18 cellular contexts compared by ENCODE assay signal in genomic region chr6:110950443-110950842, GRCh38. TPM values are rescaled to one million over a fixed set of nuclear protein-coding genes. Genes with fewer than 3 reads are reported as not detected.
DNase-seq lines count a peak whose midpoint lies in the region; ATAC-seq, FAIRE-seq and TF ChIP-seq lines count a peak whose summit lies in the region.
"Had no signal": no experiment of that assay in that cellular context is flagged by ENCODE, and none has a peak within 500 bp of the region (broad histone marks: within the 10 kb centered on the region; RNA-seq: fewer than 3 reads in every experiment).

No MANE protein-coding gene starts in this region.

- H3K4me1 ChIP-seq in K562 (replicated peaks in 1 of 2; ENCODE audit: control insufficient read depth in 2 of 2, insufficient read depth in 2 of 2, low read length in 2 of 2) (no peaks in the 10 kb centered on the region; a peak in 1 of 5 replicates), right lobe of liver (peaks cover 0 to 34% (median 9%) of the 10 kb centered on the region in 4 donors), BE2C (no peaks in the 10 kb centered on the region), breast epithelium (no peaks in the 10 kb centered on the region)

- no peak for TF ChIP-seq RAD21 in K562 (CRISPR knock-in tag; conservative IDR thresholded peaks at IDR 0.05 in 1 of 2, IDR thresholded peaks at IDR 0.05 in 1 of 2)

- H3K9me3 ChIP-seq in K562 (replicated peaks; ENCODE audit: control insufficient read depth, insufficient read depth, low read depth, low read length) (no peaks in the 10 kb centered on the region), right lobe of liver (no peaks in the 10 kb centered on the region), BE2C (no peaks in the 10 kb centered on the region), breast epithelium (no peaks in the 10 kb centered on the region)
- H3K9me3 ChIP-seq: BLaER1 treated with 17β-estradiol and CSF1 and Interleukin-3, amounts not matched to agents 10 nM and 100 nM had no signal

- no peaks in the 10 kb centered on the region for H3K27me3 ChIP-seq in K562 (ENCODE audit: control insufficient read depth in 2 of 2, insufficient read depth in 2 of 2, low read length in 2 of 2)
- H3K27me3 ChIP-seq in right lobe of liver: no peaks in the 10 kb centered on the region
- H3K27me3 ChIP-seq in BE2C: no peaks in the 10 kb centered on the region
- H3K27me3 ChIP-seq in breast epithelium: no peaks in the 10 kb centered on the region
- H3K27me3 ChIP-seq: BLaER1 treated with 17β-estradiol and CSF1 and Interleukin-3, amounts not matched to agents 10 nM and 100 nM had no signal

- no peaks in the 10 kb centered on the region for H4K20me1 ChIP-seq in K562 (replicated peaks; ENCODE audit: control insufficient read depth, insufficient read depth, low read length)
- H4K20me1 ChIP-seq: BLaER1 treated with 17β-estradiol and CSF1 and Interleukin-3, amounts not matched to agents 10 nM and 100 nM had no signal

- no peaks in the 10 kb centered on the region for H3K79me2 ChIP-seq in K562 (ENCODE audit: control insufficient read depth, insufficient read depth, low read length)

- intact Hi-C loops in K562 (cut with micrococcal nuclease) (no loop called here), right lobe of liver (cut with DNase I) (no loop called here), breast epithelium (cut with DNase I; ENCODE audit: low total_unique reads) (no loop called here)

- no peaks in the 10 kb centered on the region for H3K9me1 ChIP-seq in K562 (ENCODE audit: control insufficient read depth, insufficient read depth, low read length)

- peak; percentile 4 for DNase-seq in activated effector memory CD4-positive, alpha-beta T cell treated with anti-CD3 and anti-CD28 coated beads, Interleukin-2, amount 50 U/mL, for 16 hours
- DNase-seq in activated effector memory CD4-positive, alpha-beta T cell treated with Interleukin-2 at 50 U/mL for 16 hours: no peak
- DNase-seq in K562 (ENCODE audit: extremely low read depth in 1 of 4, low spot score in 3 of 4) (no peak), right lobe of liver (no peak), smooth muscle cell of the brain vasculature (ENCODE audit: low read depth, low spot score) (peak; percentile 51), GF-D8 (lab: John Stamatoyannopoulos, UW) (no peak), BE2C (no peak), breast epithelium (ENCODE audit: low spot score in 2 of 2) (no peak)
- DNase-seq: 8988T; Calu3; CD8-positive, alpha-beta T cell; H7; NCI-H2107; NCI-H510A; NCI-H748 treated with DMSO at 0.1 percent for 48 hours; SHP77 had no signal

- ATAC-seq in K562 (no peak), right lobe of liver (peak; percentile 4 to 25 (median 12))

- H2AFZ ChIP-seq in K562 (ENCODE audit: low read depth, low read length): no peak overlapping the region

- in situ Hi-C loops in K562 (cut with MboI): loop anchor here (5.0 kb wide), 1 partner anchor 273 kb away; no protein-coding TSS in a partner anchor

- no peak overlapping the region for H3K9ac ChIP-seq in K562 (ENCODE audit: insufficient read depth in 1 of 2, low read depth in 2 of 2, low read length in 2 of 2)

- H3K4me3 ChIP-seq in K562 (no peak overlapping the region), right lobe of liver (no peak overlapping the region), BE2C (ENCODE audit: low read depth, low read length) (no peak overlapping the region), breast epithelium (no peak overlapping the region)
- H3K4me3 ChIP-seq: BLaER1 treated with 17β-estradiol and CSF1 and Interleukin-3, amounts not matched to agents 10 nM and 100 nM; SK-N-MC had no signal

- no peak for TF ChIP-seq EP300 in K562 (IDR thresholded peaks at IDR 0.05; ENCODE audit: low read length)

- CTCF ChIA-PET in K562 (lab: Yijun Ruan, JAX; ENCODE audit: low intra/inter-chr PET ratio): interaction anchor here (0.6 to 1.6 kb wide), 4 partner anchors 256 to 423 kb away, joined by 3 to 22 read pairs (median 10); no protein-coding TSS in a partner anchor

- no TSS peak for BruUV-seq in K562 (replicated peaks; lab: Mats Ljungman, UMichigan)

- POLR2A ChIA-PET in K562 (lab: Yijun Ruan, JAX): interaction anchor here (0.6 to 0.8 kb wide), 4 partner anchors 9 to 320 kb away, joined by 3 to 4 read pairs (median 4); partner anchors contain the start of gene GTF3C6

- no peaks in the 10 kb centered on the region for H3K36me3 ChIP-seq in K562 (ENCODE audit: control insufficient read depth, insufficient read depth, low read length)
- H3K36me3 ChIP-seq in right lobe of liver: no peaks in the 10 kb centered on the region
- no peaks in the 10 kb centered on the region for H3K36me3 ChIP-seq in BE2C
- no peaks in the 10 kb centered on the region for H3K36me3 ChIP-seq in breast epithelium
- H3K36me3 ChIP-seq: BLaER1 treated with 17β-estradiol and CSF1 and Interleukin-3, amounts not matched to agents 10 nM and 100 nM had no signal

- H3K27ac ChIP-seq in K562 (ENCODE audit: extremely low read depth, low read depth, low read length): no peak overlapping the region
- peak overlapping the region in 2 of 3 donors; percentile 48 to 71 for H3K27ac ChIP-seq in right lobe of liver
- H3K27ac ChIP-seq in breast epithelium: no peak overlapping the region
- H3K27ac ChIP-seq: BLaER1 treated with 17β-estradiol and CSF1 and Interleukin-3, amounts not matched to agents 10 nM and 100 nM; SK-N-MC had no signal

- TF ChIP-seq CTCF in K562 (IDR thresholded peaks at IDR 0.05 in 2 of 3, conservative IDR thresholded peaks at IDR 0.05 in 1 of 3; ENCODE audit: insufficient read depth in 2 of 3, low read depth in 1 of 3, low read length in 3 of 3): no peak
- no peak for TF ChIP-seq CTCF in right lobe of liver (IDR thresholded peaks at IDR 0.05)
- no peak for TF ChIP-seq CTCF in BE2C (IDR thresholded peaks at IDR 0.05; ENCODE audit: low read depth, low read length)
- TF ChIP-seq CTCF in breast epithelium (IDR thresholded peaks at IDR 0.05): no peak

- no peak for TF ChIP-seq POLR2A in K562 (conservative IDR thresholded peaks at IDR 0.05)
- no peak for TF ChIP-seq POLR2A in right lobe of liver (IDR thresholded peaks at IDR 0.05)
- no peak for TF ChIP-seq POLR2A in breast epithelium (IDR thresholded peaks at IDR 0.05)

- no peak for FAIRE-seq in K562 (lab: Jason Lieb, UNC)

- H3K4me2 ChIP-seq in K562 (ENCODE audit: insufficient read depth, low read length): no peak overlapping the region

TF ChIP-seq in K562, 482 proteins besides CTCF, POLR2A, EP300 and RAD21:
- TF ChIP-seq ZNF121 (CRISPR knock-in tag; conservative IDR thresholded peaks at IDR 0.05): peak; percentile 77
- no peak for TF ChIP-seq SETDB1 (IDR thresholded peaks at IDR 0.05; ENCODE audit: low read length)

RNA-seq across cellular contexts. Expression of gene GTF3C6, which starts 8.1 kb away (rescaled TPM):
- 3.0 and 10.3 TPM in 2 replicates for total RNA-seq in K562 (2011; cell fraction: chromatin; rRNA removed; ENCODE audit: low replicate concordance)
- total RNA-seq in K562 (2011; cell fraction: nucleolus; rRNA removed): 1.6 and 4.5 TPM in 2 replicates
- 5.8 and 6.9 TPM in 2 replicates for total RNA-seq in K562 (2011; cell fraction: nucleoplasm; rRNA removed)
- total RNA-seq in K562 (2014; rRNA removed) (85.0 and 105 TPM in 2 replicates), K562 (2014; rRNA removed; fragmentation: Illumina TruSeq; extraction: Trizol) (121 and 143 TPM in 2 replicates), K562 (2015; rRNA removed; fragmentation: Illumina TruSeq; extraction: Trizol) (123 and 138 TPM in 2 replicates), K562 (2021) (94.0 and 96.2 TPM in 2 replicates), right lobe of liver (10 to 100 TPM; 21.2 to 47.7 (median 30.8) TPM), breast epithelium (10 to 100 TPM; 26.6 to 29.6 (median 28.5) TPM)
- polyA plus RNA-seq in K562 (2011; rRNA removed) (22.6 and 37.6 TPM in 2 replicates), K562 (2014; fragmentation: Illumina TruSeq; extraction: Trizol) (128 and 140 TPM in 2 replicates), K562 (2014; fragmentation: Nextera tagmentation; extraction: Ambion mirVana) (100 to 1,000 TPM; 105 to 127 TPM), K562 (2014; rRNA removed) (86.3 and 111 TPM in 2 replicates)
- polyA plus RNA-seq in K562 (2011; cell fraction: cytosol; rRNA removed): 2.8 and 9.5 TPM in 2 replicates
- polyA plus RNA-seq in K562 (2011; cell fraction: nucleus; rRNA removed): 4.3 and 5.7 TPM in 2 replicates
- 57.5 and 151 TPM in 2 replicates for polyA plus RNA-seq in K562 (2012)
- 27.7 and 28.1 TPM in 2 replicates for polyA minus RNA-seq in K562 (2011; rRNA and poly(A)+ RNA removed)
- 12.7 and 16.0 TPM in 2 replicates for polyA minus RNA-seq in K562 (2011; cell fraction: cytosol; rRNA and poly(A)+ RNA removed)
- polyA minus RNA-seq in K562 (2011; cell fraction: nucleus; rRNA and poly(A)+ RNA removed): 2.6 and 4.7 TPM in 2 replicates
- 81.3 TPM for polyA plus RNA-seq in BE2C (2012; ENCODE audit: insufficient read depth, insufficient read length, low read depth)

RNA-seq across cellular contexts. Expression of gene RPF2, which starts 31.4 kb away (rescaled TPM):
- total RNA-seq in K562 (2011; cell fraction: chromatin; rRNA removed; ENCODE audit: low replicate concordance): 18.8 and 35.2 TPM in 2 replicates
- 18.2 and 20.0 TPM in 2 replicates for total RNA-seq in K562 (2011; cell fraction: nucleolus; rRNA removed)
- total RNA-seq in K562 (2011; cell fraction: nucleoplasm; rRNA removed): 27.9 and 30.2 TPM in 2 replicates
- total RNA-seq in K562 (2014; rRNA removed) (66.4 and 79.7 TPM in 2 replicates), K562 (2014; rRNA removed; fragmentation: Illumina TruSeq; extraction: Trizol) (146 and 164 TPM in 2 replicates), K562 (2015; rRNA removed; fragmentation: Illumina TruSeq; extraction: Trizol) (115 and 129 TPM in 2 replicates), K562 (2021) (81.4 and 100 TPM in 2 replicates), right lobe of liver (10 to 100 TPM; 11.2 to 30.1 (median 20.3) TPM), breast epithelium (10 to 100 TPM; 20.9 to 27.9 (median 21.3) TPM)
- polyA plus RNA-seq in K562 (2011; rRNA removed) (60.4 and 106 TPM in 2 replicates), K562 (2014; fragmentation: Illumina TruSeq; extraction: Trizol) (115 and 153 TPM in 2 replicates), K562 (2014; fragmentation: Nextera tagmentation; extraction: Ambion mirVana) (100 to 1,000 TPM; 277 to 302 TPM), K562 (2014; rRNA removed) (93.6 and 94.0 TPM in 2 replicates)
- polyA plus RNA-seq in K562 (2011; cell fraction: cytosol; rRNA removed): 14.8 and 31.7 TPM in 2 replicates
- polyA plus RNA-seq in K562 (2011; cell fraction: nucleus; rRNA removed): 9.1 and 15.5 TPM in 2 replicates
- polyA plus RNA-seq in K562 (2012): 44.4 and 75.6 TPM in 2 replicates
- 32.8 and 35.7 TPM in 2 replicates for polyA minus RNA-seq in K562 (2011; rRNA and poly(A)+ RNA removed)
- 8.9 and 20.8 TPM in 2 replicates for polyA minus RNA-seq in K562 (2011; cell fraction: cytosol; rRNA and poly(A)+ RNA removed)
- polyA minus RNA-seq in K562 (2011; cell fraction: nucleus; rRNA and poly(A)+ RNA removed): 16.6 and 38.5 TPM in 2 replicates
- polyA plus RNA-seq in BE2C (2012; ENCODE audit: insufficient read depth, insufficient read length, low read depth): 51.1 TPM

Comparison
In these comparisons a context has a peak if more than half of its experiments do, and no peak if none do; other contexts are left out.
1. DNase-seq: peak in activated effector memory CD4-positive, alpha-beta T cell treated with anti-CD3 and anti-CD28 coated beads, Interleukin-2, amount 50 U/mL, for 16 hours (single experiment) and smooth muscle cell of the brain vasculature (single experiment); none in activated effector memory CD4-positive, alpha-beta T cell treated with Interleukin-2 at 50 U/mL for 16 hours (single experiment), K562 (0 of 4), right lobe of liver (0 of 3), GF-D8 (single experiment), BE2C (single experiment) and breast epithelium (0 of 2).
2. H3K27ac ChIP-seq: peak in right lobe of liver (2 of 3); none in K562 (single experiment) and breast epithelium (0 of 2).